Comparison of ENCODE assay signal across 8 cellular contexts in the genomic region with DNA sequence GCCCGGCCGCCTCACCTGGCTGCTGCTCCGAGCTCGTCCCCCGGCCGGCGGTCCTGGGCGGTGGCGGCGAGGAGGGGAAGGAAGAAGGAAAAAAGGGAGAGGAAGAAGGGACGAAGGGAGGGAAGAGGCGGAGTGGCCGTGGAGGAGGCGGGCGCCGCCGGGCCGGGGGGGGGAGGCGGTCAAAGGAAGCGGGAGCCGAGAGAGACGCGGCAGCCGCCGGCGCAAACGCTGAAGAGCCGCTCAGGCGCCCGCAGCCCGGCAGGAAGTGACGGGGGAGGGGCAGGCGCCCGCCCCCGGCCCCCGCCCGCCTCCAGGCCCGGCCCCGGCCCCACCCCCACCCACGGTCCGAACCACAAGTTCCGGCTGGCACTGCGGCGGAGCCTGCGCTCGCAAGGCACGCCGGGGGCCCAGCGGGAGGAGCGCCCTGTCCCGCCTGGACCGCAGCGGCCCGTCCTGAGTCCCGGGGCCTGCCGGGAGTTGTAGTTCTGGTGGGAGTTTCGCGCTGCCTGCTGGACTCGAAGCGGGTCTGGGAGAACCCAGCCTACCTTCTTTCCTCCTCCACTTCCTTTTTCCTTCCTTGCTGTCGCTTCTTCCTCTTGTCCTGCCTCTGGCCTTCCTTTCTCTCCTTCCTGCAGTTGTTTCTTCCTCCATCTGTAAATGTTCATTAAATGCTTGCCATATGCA. TPM values are rescaled to one million over a fixed set of nuclear protein-coding genes. Genes with fewer than 3 reads are reported as not detected.
A peak's percentile ranks its signal among the peaks of the same experiment; 100 is the strongest.
DNase-seq lines count a peak whose midpoint lies in the region; ATAC-seq and TF ChIP-seq lines count a peak whose summit lies in the region.

A gene with protein sequence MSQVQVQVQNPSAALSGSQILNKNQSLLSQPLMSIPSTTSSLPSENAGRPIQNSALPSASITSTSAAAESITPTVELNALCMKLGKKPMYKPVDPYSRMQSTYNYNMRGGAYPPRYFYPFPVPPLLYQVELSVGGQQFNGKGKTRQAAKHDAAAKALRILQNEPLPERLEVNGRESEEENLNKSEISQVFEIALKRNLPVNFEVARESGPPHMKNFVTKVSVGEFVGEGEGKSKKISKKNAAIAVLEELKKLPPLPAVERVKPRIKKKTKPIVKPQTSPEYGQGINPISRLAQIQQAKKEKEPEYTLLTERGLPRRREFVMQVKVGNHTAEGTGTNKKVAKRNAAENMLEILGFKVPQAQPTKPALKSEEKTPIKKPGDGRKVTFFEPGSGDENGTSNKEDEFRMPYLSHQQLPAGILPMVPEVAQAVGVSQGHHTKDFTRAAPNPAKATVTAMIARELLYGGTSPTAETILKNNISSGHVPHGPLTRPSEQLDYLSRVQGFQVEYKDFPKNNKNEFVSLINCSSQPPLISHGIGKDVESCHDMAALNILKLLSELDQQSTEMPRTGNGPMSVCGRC (minus strand): TSS at position 234 of the 684 bp plus-strand sequence. CDS start 22,133 bp downstream, outside the sequence.

- DNase-seq in DMS153 (lab: John Stamatoyannopoulos, UW): peak; percentile 92
- DNase-seq in KBM-7: peak; percentile 93
- peak; percentile 89 to 97 for DNase-seq in PC-9
- peak; percentile 92 for DNase-seq in activated T-cell treated with anti-CD3 and anti-CD28 coated beads, Interleukin-2, amount 50 U/mL, for 1 hour
- no peak for DNase-seq in epithelial cell of proximal tubule (ENCODE audit: low read depth)
- peak; percentile 95 for DNase-seq in mucosa of gallbladder (ENCODE audit: low spot score)
- peak; percentile 88 for DNase-seq in stimulated activated CD8-positive, alpha-beta memory T cell treated with anti-CD3 and anti-CD28 coated beads, Interleukin-4, amount 100 ng/mL, for 24 hours (ENCODE audit: low read depth)

- H3K4me3 ChIP-seq in PC-9: peak within 1 kb of the TSS; percentile 99
- peak within 1 kb of the TSS; percentile 80 for H3K4me3 ChIP-seq in epithelial cell of proximal tubule (ENCODE audit: low read depth, low read length)

- H2AFZ ChIP-seq in PC-9: peak within 1 kb of the TSS; percentile 85

- BruUV-seq in PC-9 (replicated peaks; lab: Mats Ljungman, UMichigan): no TSS peak

- H3K4me2 ChIP-seq in PC-9: peak within 1 kb of the TSS; percentile 79

- peaks cover 4% of the 10 kb centered on the region; the same call in 1 of the 2 replicates for H3F3A ChIP-seq in PC-9 (ENCODE audit: insufficient read depth, low read depth)

- H3K9me2 ChIP-seq in PC-9 (ENCODE audit: insufficient read depth): no peaks in the 10 kb centered on the region

- H3K9me3 ChIP-seq in PC-9 (ENCODE audit: insufficient read depth, low read depth): no peaks in the 10 kb centered on the region

- peak within 1 kb of the TSS; percentile 30; the same call in 1 of the 2 replicates for H3K27ac ChIP-seq in PC-9

- CTCF ChIA-PET in PC-9 (lab: Charles Lee): interaction anchor here (0.6 to 1.0 kb wide), 5 partner anchors 9 to 697 kb away, joined by 3 to 16 read pairs (median 4); no protein-coding TSS in a partner anchor

- H4K20me1 ChIP-seq in PC-9 (ENCODE audit: insufficient read depth): peaks cover 38% of the 10 kb centered on the region

- H3K36me3 ChIP-seq in PC-9 (ENCODE audit: low read depth): peaks cover 7% of the 10 kb centered on the region; the same call in 1 of the 2 replicates

- H3K27me3 ChIP-seq in PC-9 (ENCODE audit: insufficient read depth, low read depth): no peaks in the 10 kb centered on the region

- H3K4me1 ChIP-seq in PC-9 (replicated peaks; ENCODE audit: insufficient read depth): peaks cover 7% of the 10 kb centered on the region

- in situ Hi-C loops in KBM-7 (cut with MboI; ENCODE audit: low pct_unique_long_range_greater_than_20kb, low sequenced_read_pairs): no loop called here

- H3K79me2 ChIP-seq in PC-9 (ENCODE audit: low read depth): peaks cover 45% of the 10 kb centered on the region

- peak; percentile 88 for ATAC-seq in GM21619 (IDR thresholded peaks at IDR 0.05; ENCODE audit: unreplicated experiment)

- TF ChIP-seq CTCF in PC-9 (conservative IDR thresholded peaks at IDR 0.05): no peak
- no peak for TF ChIP-seq CTCF in epithelial cell of proximal tubule (conservative IDR thresholded peaks at IDR 0.05; ENCODE audit: low read depth, low read length)

- intact Hi-C loops in PC-9 (cut with micrococcal nuclease; ENCODE audit: unreplicated experiment): loop anchor here (1.0 kb wide), 2 partner anchors 29 to 90 kb away; partner anchors contain the start of gene ZNFX1

- POLR2A ChIA-PET in PC-9 (lab: Charles Lee; ENCODE audit: unreplicated experiment): no interaction called here

RNA-seq across cellular contexts. Expression of the gene that starts here (rescaled TPM):
- total RNA-seq in PC-9 (2021) (127 and 153 TPM in 2 replicates), epithelial cell of proximal tubule (58.6 and 76.0 TPM in 2 replicates), mucosa of gallbladder (111 TPM)
